ENCODE assay signal across 11 cellular contexts in genomic region chr15:90033006-90033405, GRCh38. TPM values are rescaled to one million over a fixed set of nuclear protein-coding genes. Genes with fewer than 3 reads are reported as not detected.
A peak's percentile ranks its signal among the peaks of the same experiment; 100 is the strongest.
DNase-seq lines count a peak whose midpoint lies in the region; ATAC-seq and TF ChIP-seq lines count a peak whose summit lies in the region.
"Had no signal": no experiment of that assay in that cellular context is flagged by ENCODE, and none has a peak within 500 bp of the region (broad histone marks: within the 10 kb centered on the region; RNA-seq: fewer than 3 reads in every experiment).

No MANE protein-coding gene starts in this region.

- TF ChIP-seq POLR2A in IMR-90 (IDR thresholded peaks at IDR 0.05; ENCODE audit: low read depth, low read length): no peak
- no peak for TF ChIP-seq POLR2A in ovary (IDR thresholded peaks at IDR 0.05)

- H3K27me3 Mint-ChIP-seq in activated naive CD8-positive, alpha-beta T cell treated with anti-CD3 and anti-CD28 coated beads, Interleukin-2, amount 10 ng/mL, durations not matched to agents 7 days and 5 days: no peaks in the 10 kb centered on the region
- H3K27me3 Mint-ChIP-seq in naive thymus-derived CD8-positive, alpha-beta T cell: no peaks in the 10 kb centered on the region

- CTCF ChIA-PET in A673 (lab: Charles Lee): no interaction called here
- CTCF ChIA-PET in IMR-90 (lab: Yijun Ruan, JAX): interaction anchor here (0.8 kb wide), 1 partner anchor 158 kb away, joined by 3 read pairs; no protein-coding TSS in a partner anchor

- no peak overlapping the region for H2BK15ac ChIP-seq in IMR-90 (ENCODE audit: low read depth, low read length)
- no peak overlapping the region for H2BK15ac ChIP-seq in mesendoderm (replicated peaks; ENCODE audit: low read depth)

- no peak overlapping the region for H3K23ac ChIP-seq in IMR-90 (ENCODE audit: low read depth, low read length)
- no peak overlapping the region for H3K23ac ChIP-seq in mesendoderm (ENCODE audit: low read length)

- peak overlapping the region; percentile 55; the same call in 1 of the 2 replicates for H3K14ac ChIP-seq in IMR-90 (replicated peaks; ENCODE audit: low read depth, low read length)

- H4K8ac ChIP-seq in IMR-90 (ENCODE audit: low read depth in 2 of 2, low read length in 2 of 2) (0 out of 4 replicates have a peak overlapping the region, but pooled peaks of 1 of the 2 experiments have one; percentile 15), mesendoderm (ENCODE audit: low read depth, low read length) (no peak overlapping the region)

- peaks cover 67% of the 10 kb centered on the region for H3K4me1 Mint-ChIP-seq in activated naive CD8-positive, alpha-beta T cell treated with anti-CD3 and anti-CD28 coated beads, Interleukin-2, amount 10 ng/mL, durations not matched to agents 7 days and 5 days
- peaks cover 30 to 85% (median 57%) of the 10 kb centered on the region in 4 donors for H3K4me1 Mint-ChIP-seq in naive thymus-derived CD8-positive, alpha-beta T cell

- peaks cover 12% of the 10 kb centered on the region for H3K36me3 Mint-ChIP-seq in activated naive CD8-positive, alpha-beta T cell treated with anti-CD3 and anti-CD28 coated beads, Interleukin-2, amount 10 ng/mL, durations not matched to agents 7 days and 5 days
- peaks cover 0 to 2% (median 0%) of the 10 kb centered on the region in 3 donors for H3K36me3 Mint-ChIP-seq in naive thymus-derived CD8-positive, alpha-beta T cell

- H3K9me1 ChIP-seq in IMR-90 (ENCODE audit: insufficient read depth, low read length): peaks cover 41% of the 10 kb centered on the region

- H3K4ac ChIP-seq in IMR-90 (ENCODE audit: low read depth, low read length): peak overlapping the region; percentile 13; the same call in 1 of the 2 replicates
- H3K4ac ChIP-seq in mesendoderm (ENCODE audit: low read depth, low read length): no peak overlapping the region

- H2AFZ ChIP-seq in IMR-90 (replicated peaks; ENCODE audit: low read length, poor library complexity): no peak overlapping the region

- no peak for ATAC-seq in IMR-90 (ENCODE audit: low read depth)
- no peak for ATAC-seq in activated naive CD8-positive, alpha-beta T cell treated with anti-CD3 and anti-CD28 coated beads, Interleukin-2, amount 10 ng/mL, durations not matched to agents 7 days and 5 days (ENCODE audit: low read depth)
- no peak for ATAC-seq in naive thymus-derived CD8-positive, alpha-beta T cell
- ATAC-seq in esophagus mucosa: no peak

- in situ Hi-C loops in IMR-90 (cut with MboI; ENCODE audit: low sequenced_read_pairs): no loop called here

- H3K4me2 ChIP-seq in IMR-90 (ENCODE audit: low read depth, low read length) (no peak overlapping the region), mesendoderm (ENCODE audit: low read length) (no peak overlapping the region)

- no peak overlapping the region for H3K4me3 Mint-ChIP-seq in activated naive CD8-positive, alpha-beta T cell treated with anti-CD3 and anti-CD28 coated beads, Interleukin-2, amount 10 ng/mL, durations not matched to agents 7 days and 5 days
- H3K4me3 Mint-ChIP-seq in naive thymus-derived CD8-positive, alpha-beta T cell: peak overlapping the region in 4 of 10 donors; percentile 8 to 46 (median 38)

- H3K9me3 ChIP-seq in A673 (ENCODE audit: low read depth, low read length, poor library complexity, severe bottlenecking) (no peaks in the 10 kb centered on the region), IMR-90 (ENCODE audit: control insufficient read depth, insufficient read depth, low read length) (no peaks in the 10 kb centered on the region), ovary (no peaks in the 10 kb centered on the region)

- H2BK20ac ChIP-seq in IMR-90 (ENCODE audit: low read depth, low read length): peak overlapping the region; percentile 63

- H2AK9ac ChIP-seq in IMR-90 (replicated peaks; ENCODE audit: low read depth, low read length, poor library complexity): peak overlapping the region; percentile 34

- no peak for TF ChIP-seq EP300 in ovary (IDR thresholded peaks at IDR 0.05)

- TF ChIP-seq RAD21 in IMR-90 (IDR thresholded peaks at IDR 0.05; ENCODE audit: low read length): no peak

- H2BK120ac ChIP-seq in IMR-90 (ENCODE audit: low read depth, low read length) (no peak overlapping the region; the same call in 1 of the 2 replicates), mesendoderm (ENCODE audit: low read depth, low read length) (no peak overlapping the region)

- POLR2A ChIA-PET in A673 (lab: Charles Lee; ENCODE audit: low non-redundant PET): no interaction called here
- POLR2A ChIA-PET in IMR-90 (lab: Charles Lee; ENCODE audit: unreplicated experiment): no interaction called here
- POLR2A ChIA-PET in activated naive CD8-positive, alpha-beta T cell treated with anti-CD3 and anti-CD28 coated beads, Interleukin-2, amount 10 ng/mL, durations not matched to agents 7 days and 5 days (lab: Charles Lee): interaction anchor here (0.8 kb wide), 1 partner anchor 27 kb away, joined by 4 read pairs; no protein-coding TSS in a partner anchor
- POLR2A ChIA-PET in naive thymus-derived CD8-positive, alpha-beta T cell (lab: Charles Lee): interaction anchor here (0.6 to 2.2 kb wide), 4 partner anchors 9 to 139 kb away, joined by 3 to 6 read pairs (median 3); partner anchors contain the start of gene AP3S2

- H3K79me1 ChIP-seq in IMR-90 (ENCODE audit: low read depth in 1 of 2, low read length in 2 of 2) (peaks cover 40 to 84% of the 10 kb centered on the region in 2 experiments), mesendoderm (ENCODE audit: low read length) (peaks cover 34% of the 10 kb centered on the region)

- H3K18ac ChIP-seq in IMR-90 (ENCODE audit: low read depth, low read length) (no peak overlapping the region), mesendoderm (ENCODE audit: low read length) (no peak overlapping the region)

- TF ChIP-seq CTCF in A673 (conservative IDR thresholded peaks at IDR 0.05; ENCODE audit: low read depth, low read length) (no peak), IMR-90 (conservative IDR thresholded peaks at IDR 0.05; ENCODE audit: low read depth, low read length) (no peak), ovary (IDR thresholded peaks at IDR 0.05) (no peak)

- intact Hi-C loops in A673 (cut with micrococcal nuclease; ENCODE audit: unreplicated experiment) (no loop called here), IMR-90 (cut with micrococcal nuclease) (no loop called here), ovary (cut with DNase I) (no loop called here)

- H3K27me3 ChIP-seq in A673 (replicated peaks; ENCODE audit: insufficient read depth, low read depth, low read length, poor library complexity) (no peaks in the 10 kb centered on the region), IMR-90 (ENCODE audit: control insufficient read depth, insufficient read depth, low read length) (no peaks in the 10 kb centered on the region), ovary (no peaks in the 10 kb centered on the region), mesendoderm (ENCODE audit: insufficient read depth, low read length, poor library complexity) (no peaks in the 10 kb centered on the region)

- peaks cover 7% of the 10 kb centered on the region for H4K20me1 ChIP-seq in IMR-90 (ENCODE audit: insufficient read depth, low read length)

- H3K27ac ChIP-seq in A673 (ENCODE audit: low read depth, low read length, poor library complexity, severe bottlenecking): peak overlapping the region; percentile 74
- H3K27ac ChIP-seq in IMR-90 (ENCODE audit: insufficient read depth, low read length): no peak overlapping the region
- no peak overlapping the region for H3K27ac ChIP-seq in ovary
- no peak overlapping the region for H3K27ac ChIP-seq in mesendoderm (ENCODE audit: low read depth, low read length)

- DNase-seq in A673 (ENCODE audit: low spot score) (no peak), IMR-90 (no peak), ovary (no peak), NCI-H748 (lab: John Stamatoyannopoulos, UW; ENCODE audit: unreplicated experiment) (no peak), mesendoderm (no peak)
- no peak for DNase-seq in activated naive CD8-positive, alpha-beta T cell treated with anti-CD3 and anti-CD28 coated beads, Interleukin-2, amount 10 ng/mL, durations not matched to agents 7 days and 5 days
- DNase-seq in naive thymus-derived CD8-positive, alpha-beta T cell: no peak
- DNase-seq: activated gamma-delta T cell, GDM1, NCI-H2227 treated with DMSO at 0.1 percent for 48 hours had no signal

- dilution Hi-C loops in IMR-90 (cut with HindIII; ENCODE audit: low sequenced_read_pairs, unreplicated experiment): no loop called here

- H2BK5ac ChIP-seq in IMR-90 (ENCODE audit: low read depth, low read length, poor library complexity, severe bottlenecking) (no peak overlapping the region), mesendoderm (ENCODE audit: low read length) (no peak overlapping the region)

- no peak overlapping the region for H4K5ac ChIP-seq in IMR-90 (ENCODE audit: low read depth, low read length)
- no peak overlapping the region for H4K5ac ChIP-seq in mesendoderm (ENCODE audit: low read length)

- H3K36me3 ChIP-seq in A673 (ENCODE audit: insufficient read depth, low read length, poor library complexity, severe bottlenecking) (no peaks in the 10 kb centered on the region), IMR-90 (ENCODE audit: control insufficient read depth, insufficient read depth, low read length) (peaks cover 1% of the 10 kb centered on the region; the same call in 1 of the 2 replicates), ovary (no peaks in the 10 kb centered on the region), mesendoderm (ENCODE audit: control insufficient read depth, insufficient read depth, low read length) (peaks cover 1% of the 10 kb centered on the region)

- H3K4me1 ChIP-seq in A673 (ENCODE audit: insufficient read depth, low read length, poor library complexity, severe bottlenecking) (peaks cover 40% of the 10 kb centered on the region), IMR-90 (ENCODE audit: control insufficient read depth, insufficient read depth, low read length) (peaks cover 30% of the 10 kb centered on the region), ovary (ENCODE audit: insufficient read depth) (peaks cover 20% of the 10 kb centered on the region), mesendoderm (ENCODE audit: control insufficient read depth, low read depth, low read length) (peaks cover 32% of the 10 kb centered on the region)

- H3K27ac Mint-ChIP-seq in activated naive CD8-positive, alpha-beta T cell treated with anti-CD3 and anti-CD28 coated beads, Interleukin-2, amount 10 ng/mL, durations not matched to agents 7 days and 5 days: peak overlapping the region; percentile 59
- H3K27ac Mint-ChIP-seq in naive thymus-derived CD8-positive, alpha-beta T cell: peak overlapping the region in 8 of 10 donors; percentile 25 to 91 (median 52)

- peak overlapping the region; percentile 74; the same call in 1 of the 2 replicates for H2AK5ac ChIP-seq in IMR-90 (ENCODE audit: low read depth, low read length)
- H2AK5ac ChIP-seq in mesendoderm (ENCODE audit: low read length): no peak overlapping the region

- no peak overlapping the region for H3K9ac ChIP-seq in IMR-90 (ENCODE audit: low read depth, low read length)
- no peak overlapping the region for H3K9ac ChIP-seq in mesendoderm (ENCODE audit: low read length)

- peaks cover 32% of the 10 kb centered on the region for H3K79me2 ChIP-seq in mesendoderm (ENCODE audit: control insufficient read depth, insufficient read depth, low read length)

- BruUV-seq in A673 (replicated peaks; lab: Mats Ljungman, UMichigan) (no TSS peak), IMR-90 (replicated peaks; lab: Mats Ljungman, UMichigan) (no TSS peak)

- no peaks in the 10 kb centered on the region for H3K9me3 Mint-ChIP-seq in activated naive CD8-positive, alpha-beta T cell treated with anti-CD3 and anti-CD28 coated beads, Interleukin-2, amount 10 ng/mL, durations not matched to agents 7 days and 5 days
- peaks cover 0 to 7% (median 0%) of the 10 kb centered on the region in 9 donors for H3K9me3 Mint-ChIP-seq in naive thymus-derived CD8-positive, alpha-beta T cell

- H3K56ac ChIP-seq in IMR-90 (ENCODE audit: extremely low read depth, insufficient read depth, low read length) (no peak overlapping the region), mesendoderm (ENCODE audit: low read length) (no peak overlapping the region)

- WGBS in IMR-90 (ENCODE audit: extremely low coverage in 2 of 2, insufficient read length in 1 of 2), 2 experiments: 77% methylated on average over 4 of the region's 5 CpGs; no CpG with 5 or more reads in 1 of the 2 experiments
- 38 to 70% (median 50%) methylated on average over 5 of the region's 5 CpGs for WGBS in ovary, 3 donors
- WGBS in mesendoderm (ENCODE audit: extremely low coverage, insufficient coverage, low lambda C conversion rate): no CpG with 5 or more reads among the region's 5 CpGs

- H3K4me3 ChIP-seq in A673 (ENCODE audit: low read depth, low read length, poor library complexity, severe bottlenecking): no peak overlapping the region
- H3K4me3 ChIP-seq in IMR-90 (ENCODE audit: insufficient read depth, low read depth, low read length): no peak overlapping the region
- no peak overlapping the region for H3K4me3 ChIP-seq in ovary
- H3K4me3 ChIP-seq in mesendoderm (ENCODE audit: low read length): no peak overlapping the region

- peak overlapping the region; percentile 36 for H4K91ac ChIP-seq in IMR-90 (ENCODE audit: insufficient read depth, low read depth, low read length)

RNA-seq across cellular contexts. Expression of gene ZNF710, which starts 31.9 kb away (rescaled TPM):
- total RNA-seq in A673 (2021) (25.2 and 27.3 TPM in 2 replicates), IMR-90 (2012; rRNA removed) (8.2 and 8.9 TPM in 2 replicates), ovary (10 to 100 TPM in 5 of 7 donors, 1 to 10 TPM in 2; 6.8 to 19.7 (median 14.5) TPM), esophagus mucosa (27.9 TPM)
- polyA plus RNA-seq in IMR-90 (2012; rRNA removed) (7.6 and 9.2 TPM in 2 replicates), ovary (10 to 100 TPM in 1 of 2 donors, 1 to 10 TPM in 1; 8.3 to 10.4 TPM)
- 4.4 and 6.6 TPM in 2 replicates for polyA plus RNA-seq in IMR-90 (2012; cell fraction: cytosol; rRNA removed)
- polyA plus RNA-seq in IMR-90 (2012; cell fraction: nucleus; rRNA removed; ENCODE audit: low replicate concordance): 12.5 and 18.6 TPM in 2 replicates
- total RNA-seq in activated naive CD8-positive, alpha-beta T cell treated with anti-CD3 and anti-CD28 coated beads, Interleukin-2, amount 10 ng/mL, durations not matched to agents 7 days and 5 days: 10 to 100 TPM; 15.4 to 16.7 TPM
- total RNA-seq in naive thymus-derived CD8-positive, alpha-beta T cell: 10 to 100 TPM; 13.8 to 14.5 TPM
- 1 to 10 TPM in 1 of 3 donors, under 1 TPM in 2; 0.23 to 1.8 (median 0.47) TPM for polyA plus RNA-seq in naive thymus-derived CD8-positive, alpha-beta T cell
- 51.0 TPM for polyA plus RNA-seq in mesendoderm (2013, experiment 1 of 2)
- polyA plus RNA-seq in mesendoderm (2013, experiment 2 of 2): 54.6 TPM

Comparison
In these comparisons a context has a peak if more than half of its experiments do, and no peak if none do; other contexts are left out.
1. POLR2A ChIA-PET loops: an anchor here in activated naive CD8-positive, alpha-beta T cell treated with anti-CD3 and anti-CD28 coated beads, Interleukin-2, amount 10 ng/mL, durations not matched to agents 7 days and 5 days (0.8 kb wide) and naive thymus-derived CD8-positive, alpha-beta T cell (0.6 to 2.2 kb wide); none called in A673 and IMR-90.